In genomic region chr7:52719677-52720076, GRCh38 we compare ENCODE assay signal across 27 cellular contexts.
DNase-seq lines count a peak whose midpoint lies in the region; ATAC-seq, FAIRE-seq and TF ChIP-seq lines count a peak whose summit lies in the region.
"Had no signal": no experiment of that assay in that cellular context is flagged by ENCODE, and none has a peak within 500 bp of the region (broad histone marks: within the 10 kb centered on the region; RNA-seq: fewer than 3 reads in every experiment).

No MANE protein-coding gene starts in this region.

- peak; percentile 70 for FAIRE-seq in endothelial cell of umbilical vein (lab: Jason Lieb, UNC)
- no peak for FAIRE-seq in small intestine (lab: Jason Lieb, UNC)
- FAIRE-seq: D721Med, K562 had no signal

- no peaks in the 10 kb centered on the region for H3K27me3 Mint-ChIP-seq in endothelial cell (ENCODE audit: unreplicated experiment)
- H3K27me3 Mint-ChIP-seq: natural killer cell treated with Interleukin-12 subunit alpha and Interleukin-12 subunit beta and Interleukin-15 and Interleukin-18, amount 100 ng/mL, for 72 hours; stimulated activated naive CD8-positive, alpha-beta T cell treated with anti-CD3 and anti-CD28 coated beads, Interleukin-15, Interleukin-2, amounts not matched to agents 100 ng/mL and 50 ng/mL, for 24 hours had no signal

- H3K9me3 Mint-ChIP-seq in endothelial cell (ENCODE audit: unreplicated experiment): no peaks in the 10 kb centered on the region
- H3K9me3 Mint-ChIP-seq: activated naive CD4-positive, alpha-beta T cell treated with anti-CD3 and anti-CD28 coated beads for 36 hours; endodermal cell had no signal

- H3K36me3 ChIP-seq in endothelial cell of umbilical vein (ENCODE audit: control insufficient read depth in 2 of 2, extremely low read depth in 1 of 2, insufficient read depth in 2 of 2, low read length in 2 of 2) (no peaks in the 10 kb centered on the region), small intestine (ENCODE audit: control insufficient read depth in 2 of 2, insufficient read depth in 2 of 2, low read length in 2 of 2) (no peaks in the 10 kb centered on the region), gastrocnemius medialis (no peaks in the 10 kb centered on the region)
- H3K36me3 ChIP-seq: cardiac muscle cell, WERI-Rb-1 had no signal

- in situ Hi-C loops in gastrocnemius medialis (cut with MboI; ENCODE audit: low sequenced_read_pairs in 4 of 4): no loop called here

- H3K4me1 ChIP-seq in endothelial cell of umbilical vein (ENCODE audit: control insufficient read depth, extremely low read depth, insufficient read depth, low read length) (peaks cover 6% of the 10 kb centered on the region), small intestine (ENCODE audit: control insufficient read depth in 2 of 2, insufficient read depth in 1 of 2, low read depth in 1 of 2, low read length in 1 of 2) (no peaks in the 10 kb centered on the region), gastrocnemius medialis (no peaks in the 10 kb centered on the region)

- no peak for ATAC-seq in gastrocnemius medialis
- ATAC-seq: K562; natural killer cell treated with Interleukin-12 subunit alpha and Interleukin-12 subunit beta and Interleukin-15 and Interleukin-18, amount 100 ng/mL, for 72 hours had no signal

- POLR2A ChIA-PET in endothelial cell of umbilical vein (lab: Charles Lee): no interaction called here

- CTCF ChIA-PET in endothelial cell of umbilical vein (lab: Charles Lee): no interaction called here

- peak overlapping the region; percentile 31 for H2AFZ ChIP-seq in endothelial cell of umbilical vein (ENCODE audit: low read depth, low read length)
- H2AFZ ChIP-seq: GM23248 had no signal

- no TSS peak for BruUV-seq in endothelial cell of umbilical vein (replicated peaks; lab: Mats Ljungman, UMichigan)

- no peaks in the 10 kb centered on the region for H3K36me3 Mint-ChIP-seq in endothelial cell (ENCODE audit: low read depth, unreplicated experiment)

- no peak overlapping the region for H3K4me3 ChIP-seq in endothelial cell of umbilical vein (replicated peaks in 1 of 3; ENCODE audit: insufficient read depth in 1 of 3, low read depth in 1 of 3, low read length in 3 of 3)
- no peak overlapping the region for H3K4me3 ChIP-seq in small intestine (ENCODE audit: low read depth in 1 of 2, low read length in 2 of 2)
- no peak overlapping the region for H3K4me3 ChIP-seq in gastrocnemius medialis
- H3K4me3 ChIP-seq: cardiac muscle cell, GM23248, K562 had no signal

- H4K20me1 ChIP-seq in endothelial cell of umbilical vein (replicated peaks; ENCODE audit: control insufficient read depth, extremely low read depth, insufficient read depth, low read length): no peaks in the 10 kb centered on the region

- H3K9me3 ChIP-seq in endothelial cell of umbilical vein (replicated peaks; ENCODE audit: control insufficient read depth, insufficient read depth, low read length) (no peaks in the 10 kb centered on the region), small intestine (ENCODE audit: control insufficient read depth, low read depth) (no peaks in the 10 kb centered on the region), gastrocnemius medialis (no peaks in the 10 kb centered on the region)
- H3K9me3 ChIP-seq: SK-N-SH had no signal

- no peak overlapping the region for H3K4me2 ChIP-seq in endothelial cell of umbilical vein (ENCODE audit: insufficient read depth, low read length)
- H3K4me2 ChIP-seq: SK-N-SH had no signal

- DNase-seq in DMS153 treated with DMSO at 0.1 percent for 48 hours (lab: John Stamatoyannopoulos, UW; ENCODE audit: unreplicated experiment) (peak; percentile 92), NCI-H1105 (lab: John Stamatoyannopoulos, UW) (peak; percentile 11), NCI-H748 (lab: John Stamatoyannopoulos, UW; ENCODE audit: unreplicated experiment) (peak; percentile 91), endothelial cell of umbilical vein (ENCODE audit: low read depth, low spot score) (peak; percentile 60), small intestine (no peak), gastrocnemius medialis (no peak), endothelial cell (ENCODE audit: low spot score) (no peak)
- no peak for DNase-seq in stimulated activated CD4-positive, alpha-beta T cell treated with anti-CD3 and anti-CD28 coated beads, Interleukin-4, amount 100 ng/mL, for 4 hours
- DNase-seq: activated naive CD4-positive, alpha-beta T cell treated with anti-CD3 and anti-CD28 coated beads for 36 hours; amniotic stem cell; C1 segment of cervical spinal cord; endodermal cell; GF-D8; GM23248; NCI-H1694 treated with DMSO at 0.1 percent for 48 hours; NCI-H446 treated with DMSO at 0.1 percent for 48 hours; right cardiac atrium; SK-N-SH; stimulated activated CD4-positive, alpha-beta T cell treated with anti-CD3 and anti-CD28 coated beads, Interleukin-12 subunit alpha, Interleukin-12 subunit beta, amount 100 ng/mL, for 4 hours; T-helper 2 cell; WERI-Rb-1 had no signal

- H3K4me1 Mint-ChIP-seq in endothelial cell (ENCODE audit: unreplicated experiment): peaks cover 3% of the 10 kb centered on the region

- dilution Hi-C loops in endothelial cell of umbilical vein (cut with MboI; ENCODE audit: extremely low pct_ligation_motif_present, low sequenced_read_pairs): no loop called here

- H3K27me3 ChIP-seq in endothelial cell of umbilical vein (ENCODE audit: control insufficient read depth in 2 of 2, insufficient read depth in 2 of 2, low read length in 2 of 2) (no peaks in the 10 kb centered on the region), small intestine (ENCODE audit: control insufficient read depth in 2 of 2, insufficient read depth in 2 of 2, low read length in 2 of 2) (no peaks in the 10 kb centered on the region), gastrocnemius medialis (no peaks in the 10 kb centered on the region)
- H3K27me3 ChIP-seq: cardiac muscle cell had no signal

- TF ChIP-seq POLR2A in endothelial cell of umbilical vein (IDR thresholded peaks at IDR 0.05; ENCODE audit: low read depth, low read length) (no peak), gastrocnemius medialis (IDR thresholded peaks at IDR 0.05) (no peak)

- no peaks in the 10 kb centered on the region for H3K79me2 ChIP-seq in endothelial cell of umbilical vein (ENCODE audit: control insufficient read depth, insufficient read depth, low read length)

- H3K9ac ChIP-seq in endothelial cell of umbilical vein (replicated peaks; ENCODE audit: extremely low read depth, insufficient read depth, low read length): no peak overlapping the region
- H3K9ac ChIP-seq: GM23248, SK-N-SH had no signal

- H3K27ac ChIP-seq in endothelial cell of umbilical vein (ENCODE audit: insufficient read depth, low read depth, low read length): no peak overlapping the region
- H3K27ac ChIP-seq in small intestine (ENCODE audit: low read depth in 1 of 2, low read length in 1 of 2): no peak overlapping the region
- H3K27ac ChIP-seq in gastrocnemius medialis: no peak overlapping the region
- H3K27ac ChIP-seq: cardiac muscle cell, GM23248, RWPE1, WERI-Rb-1 had no signal

- intact Hi-C loops in endothelial cell of umbilical vein (cut with micrococcal nuclease) (no loop called here), gastrocnemius medialis (cut with DNase I; ENCODE audit: low total_unique reads) (no loop called here)

- TF ChIP-seq CTCF in endothelial cell of umbilical vein (IDR thresholded peaks at IDR 0.05; ENCODE audit: extremely low read depth in 1 of 2, insufficient read depth in 1 of 2, low read depth in 1 of 2, low read length in 2 of 2): no peak
- no peak for TF ChIP-seq CTCF in gastrocnemius medialis (IDR thresholded peaks at IDR 0.05 in 4 of 5, conservative IDR thresholded peaks at IDR 0.05 in 1 of 5)
- no peak for TF ChIP-seq CTCF in endothelial cell (IDR thresholded peaks at IDR 0.05; ENCODE audit: unreplicated experiment)

- H3K9me1 ChIP-seq in endothelial cell of umbilical vein (replicated peaks; ENCODE audit: control insufficient read depth, extremely low read depth, insufficient read depth, low read length): no peaks in the 10 kb centered on the region

- no peak overlapping the region for H3K27ac Mint-ChIP-seq in endothelial cell (ENCODE audit: unreplicated experiment)
- H3K27ac Mint-ChIP-seq: activated naive CD4-positive, alpha-beta T cell treated with anti-CD3 and anti-CD28 coated beads for 36 hours; endodermal cell; natural killer cell treated with Interleukin-12 subunit alpha and Interleukin-12 subunit beta and Interleukin-15 and Interleukin-18, amount 100 ng/mL, for 72 hours; stimulated activated naive CD8-positive, alpha-beta T cell treated with anti-CD3 and anti-CD28 coated beads, Interleukin-15, Interleukin-2, amounts not matched to agents 100 ng/mL and 50 ng/mL, for 24 hours had no signal

- H3K4me3 Mint-ChIP-seq in endothelial cell (ENCODE audit: unreplicated experiment): no peak overlapping the region
- H3K4me3 Mint-ChIP-seq: activated naive CD4-positive, alpha-beta T cell treated with anti-CD3 and anti-CD28 coated beads for 36 hours; endodermal cell; natural killer cell treated with Interleukin-12 subunit alpha and Interleukin-12 subunit beta and Interleukin-15 and Interleukin-18, amount 100 ng/mL, for 72 hours; stimulated activated naive CD8-positive, alpha-beta T cell treated with anti-CD3 and anti-CD28 coated beads, Interleukin-15, Interleukin-2, amounts not matched to agents 100 ng/mL and 50 ng/mL, for 24 hours had no signal

- 15 to 37% (median 17%) methylated on average over 3 of the region's 3 CpGs for WGBS in small intestine, 3 donors

TF ChIP-seq in endothelial cell of umbilical vein, 7 proteins besides CTCF, POLR2A, EP300 and RAD21:
- TF ChIP-seq JUN (IDR thresholded peaks at IDR 0.05; ENCODE audit: borderline replicate concordance, insufficient read depth, insufficient read length, low read depth) (no peak), GATA2 (IDR thresholded peaks at IDR 0.05; ENCODE audit: insufficient read depth, insufficient read length, low read depth, low read length) (peak; percentile 79)

Comparison
In these comparisons a context has a peak if more than half of its experiments do, and no peak if none do; other contexts are left out.
1. DNase-seq: peak in DMS153 treated with DMSO at 0.1 percent for 48 hours (single experiment), NCI-H1105 (single experiment), NCI-H748 (single experiment) and endothelial cell of umbilical vein (single experiment); none in stimulated activated CD4-positive, alpha-beta T cell treated with anti-CD3 and anti-CD28 coated beads, Interleukin-4, amount 100 ng/mL, for 4 hours (0 of 2), small intestine (single experiment), gastrocnemius medialis (0 of 2) and endothelial cell (single experiment).